Comparison of ENCODE assay signal across 2 cellular contexts in the genomic region with DNA sequence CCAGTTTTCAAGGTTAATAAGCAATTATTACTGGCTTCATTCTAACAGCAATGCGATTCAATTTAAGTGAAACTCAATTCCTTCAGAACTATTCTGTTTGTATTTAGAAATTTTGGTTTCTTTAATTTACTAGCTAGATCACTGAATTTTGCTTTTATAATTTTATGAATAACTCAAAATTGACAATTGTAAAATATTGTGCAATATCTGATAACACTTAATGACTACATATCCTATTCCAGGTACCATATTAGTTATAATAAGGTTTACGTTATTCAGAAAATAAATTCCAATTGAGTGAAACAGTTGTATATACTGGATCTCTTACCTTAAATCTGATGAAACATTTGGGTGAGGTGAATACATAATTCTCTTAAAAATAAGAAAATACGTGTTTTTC.
TF ChIP-seq lines count a peak whose summit lies in the region.

No MANE protein-coding gene starts in this region.

TF ChIP-seq in IMR-90, 13 proteins besides CTCF, POLR2A, EP300 and RAD21:
- peak; percentile 51; the same call in 1 of the 2 replicates for TF ChIP-seq CEBPB (IDR thresholded peaks at IDR 0.05; ENCODE audit: low read depth, low read length)
- no peak for TF ChIP-seq RCOR1 (IDR thresholded peaks at IDR 0.05; ENCODE audit: insufficient replicate concordance, low read length)

TF ChIP-seq in H1, 55 proteins besides CTCF, POLR2A, EP300 and RAD21:
- 0 out of 2 replicates have a peak, but pooled peaks have one; percentile 33 for TF ChIP-seq CEBPB (IDR thresholded peaks at IDR 0.05; ENCODE audit: low read depth, low read length)
- TF ChIP-seq, protein P1, sequence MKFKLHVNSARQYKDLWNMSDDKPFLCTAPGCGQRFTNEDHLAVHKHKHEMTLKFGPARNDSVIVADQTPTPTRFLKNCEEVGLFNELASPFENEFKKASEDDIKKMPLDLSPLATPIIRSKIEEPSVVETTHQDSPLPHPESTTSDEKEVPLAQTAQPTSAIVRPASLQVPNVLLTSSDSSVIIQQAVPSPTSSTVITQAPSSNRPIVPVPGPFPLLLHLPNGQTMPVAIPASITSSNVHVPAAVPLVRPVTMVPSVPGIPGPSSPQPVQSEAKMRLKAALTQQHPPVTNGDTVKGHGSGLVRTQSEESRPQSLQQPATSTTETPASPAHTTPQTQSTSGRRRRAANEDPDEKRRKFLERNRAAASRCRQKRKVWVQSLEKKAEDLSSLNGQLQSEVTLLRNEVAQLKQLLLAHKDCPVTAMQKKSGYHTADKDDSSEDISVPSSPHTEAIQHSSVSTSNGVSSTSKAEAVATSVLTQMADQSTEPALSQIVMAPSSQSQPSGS (IDR thresholded peaks at IDR 0.05; ENCODE audit: low read length), result no peak
TF ChIP-seq in H1: peak in this region for 1.
